Comparison of ENCODE assay signal across 28 cellular contexts in genomic region chr1:246184503-246184902, GRCh38.
"Had no signal": no experiment of that assay in that cellular context is flagged by ENCODE, and none has a peak within 500 bp of the region (broad histone marks: within the 10 kb centered on the region; RNA-seq: fewer than 3 reads in every experiment).

No MANE protein-coding gene starts in this region.

- H3K27ac ChIP-seq: esophagus squamous epithelium, heart right ventricle, left lung, neural progenitor cell, parathyroid adenoma, prostate gland, right atrium auricular region, skin epidermis, spleen, testis, tibial artery, upper lobe of left lung had no signal

- H3K36me3 ChIP-seq: esophagus squamous epithelium, heart right ventricle, left lung, neural progenitor cell, prostate gland, right atrium auricular region, upper lobe of left lung had no signal

- H3K4me1 ChIP-seq: esophagus squamous epithelium, left lung, parathyroid adenoma, prostate gland, right atrium auricular region, spleen, testis, tibial artery, upper lobe of left lung had no signal

- ATAC-seq: effector memory CD8-positive, alpha-beta T cell; heart right ventricle; left cardiac atrium; left lung; mucosa of descending colon; natural killer cell treated with Interleukin-12 subunit alpha and Interleukin-12 subunit beta and Interleukin-15 and Interleukin-18, amount 100 ng/mL, for 72 hours; stimulated activated memory B cell treated with anti-CD40 and anti-IgM and Interleukin-4, amounts not matched to agents 10 μg/mL and 1 μg/mL and 100 μg/mL, for 72 hours; stimulated activated naive CD8-positive, alpha-beta T cell treated with anti-CD3 and anti-CD28 coated beads, Interleukin-15, Interleukin-2, amounts not matched to agents 100 U/mL and 50 U/mL, for 24 hours had no signal

- DNase-seq: cortex of kidney; effector memory CD8-positive, alpha-beta T cell; erythroblast; esophagus squamous epithelium; foreskin melanocyte; glutamatergic neuron; heart right ventricle; hippocampal formation; left cardiac atrium; left lung; mesenchymal stem cell; mucosa of descending colon; naive B cell; spleen; stimulated activated CD4-positive, alpha-beta T cell treated with anti-CD3 and anti-CD28 coated beads, Interleukin-4, amount 100 ng/mL, for 4 hours; stimulated activated naive CD8-positive, alpha-beta T cell treated with anti-CD3 and anti-CD28 coated beads, Interleukin-15, Interleukin-2, amounts not matched to agents 100 U/mL and 50 U/mL, for 24 hours; substantia nigra; testis; tibial artery had no signal

- H3K9me3 Mint-ChIP-seq: effector memory CD8-positive, alpha-beta T cell; mesothelial cell of epicardium; naive B cell; natural killer cell treated with Interleukin-12 subunit alpha and Interleukin-12 subunit beta and Interleukin-15 and Interleukin-18, amount 100 ng/mL, for 72 hours; neural progenitor cell; stimulated activated memory B cell treated with anti-CD40 and anti-IgM and Interleukin-4, amounts not matched to agents 10 μg/mL and 1 μg/mL and 100 μg/mL, for 72 hours had no signal

- H3K27me3 Mint-ChIP-seq: effector memory CD8-positive, alpha-beta T cell; naive B cell; natural killer cell treated with Interleukin-12 subunit alpha and Interleukin-12 subunit beta and Interleukin-15 and Interleukin-18, amount 100 ng/mL, for 72 hours; stimulated activated memory B cell treated with anti-CD40 and anti-IgM and Interleukin-4, amounts not matched to agents 10 μg/mL and 1 μg/mL and 100 μg/mL, for 72 hours had no signal

- H3K27me3 ChIP-seq: esophagus squamous epithelium, heart right ventricle, left lung, neural progenitor cell, right atrium auricular region, spleen, testis, tibial artery, upper lobe of left lung had no signal

- H3K4me3 ChIP-seq: esophagus squamous epithelium, heart right ventricle, left lung, mucosa of descending colon, neural progenitor cell, prostate gland, right atrium auricular region, skin epidermis, spleen, testis, tibial artery, upper lobe of left lung had no signal

- H3K9me3 ChIP-seq: esophagus squamous epithelium, heart right ventricle, left lung, mucosa of descending colon, prostate gland, right atrium auricular region, spleen, testis, tibial artery, upper lobe of left lung had no signal

- H3K4me3 Mint-ChIP-seq: effector memory CD8-positive, alpha-beta T cell; mesothelial cell of epicardium; naive B cell; natural killer cell treated with Interleukin-12 subunit alpha and Interleukin-12 subunit beta and Interleukin-15 and Interleukin-18, amount 100 ng/mL, for 72 hours; neural progenitor cell; stimulated activated memory B cell treated with anti-CD40 and anti-IgM and Interleukin-4, amounts not matched to agents 10 μg/mL and 1 μg/mL and 100 μg/mL, for 72 hours had no signal

- H3K27ac Mint-ChIP-seq: effector memory CD8-positive, alpha-beta T cell; mesothelial cell of epicardium; naive B cell; natural killer cell treated with Interleukin-12 subunit alpha and Interleukin-12 subunit beta and Interleukin-15 and Interleukin-18, amount 100 ng/mL, for 72 hours; neural progenitor cell; stimulated activated memory B cell treated with anti-CD40 and anti-IgM and Interleukin-4, amounts not matched to agents 10 μg/mL and 1 μg/mL and 100 μg/mL, for 72 hours had no signal

- H3K36me3 Mint-ChIP-seq: natural killer cell treated with Interleukin-12 subunit alpha and Interleukin-12 subunit beta and Interleukin-15 and Interleukin-18, amount 100 ng/mL, for 72 hours had no signal
